Comparison of ENCODE assay signal across 15 cellular contexts in genomic region chr21:14526816-14527689, GRCh38. TPM values are rescaled to one million over a fixed set of nuclear protein-coding genes. Genes with fewer than 3 reads are reported as not detected.
DNase-seq lines count a peak whose midpoint lies in the region; FAIRE-seq and TF ChIP-seq lines count a peak whose summit lies in the region.
"Had no signal": no experiment of that assay in that cellular context is flagged by ENCODE, and none has a peak within 500 bp of the region (broad histone marks: within the 10 kb centered on the region; RNA-seq: fewer than 3 reads in every experiment).

No MANE protein-coding gene starts in this region.

- no peaks in the 10 kb centered on the region for H3K9me3 Mint-ChIP-seq in CD14-positive monocyte
- no peaks in the 10 kb centered on the region for H3K9me3 Mint-ChIP-seq in endodermal cell
- H3K9me3 Mint-ChIP-seq: WTC11 had no signal

- TF ChIP-seq POLR2A in GM12891 (IDR thresholded peaks at IDR 0.05; ENCODE audit: low read depth, low read length): no peak
- no peak for TF ChIP-seq POLR2A in erythroblast (IDR thresholded peaks at IDR 0.05; ENCODE audit: low read length)
- no peak for TF ChIP-seq POLR2A in thyroid gland (IDR thresholded peaks at IDR 0.05)

- H3K9me2 ChIP-seq in SU-DHL-6 (replicated peaks; ENCODE audit: insufficient read depth, low read length) (no peaks in the 10 kb centered on the region), PC-9 (ENCODE audit: insufficient read depth) (no peaks in the 10 kb centered on the region)

- H3K36me3 ChIP-seq in SU-DHL-6 (ENCODE audit: low read length) (0 out of 2 replicates have a peak, but pooled peaks cover 4% of the 10 kb centered on the region), thyroid gland (no peaks in the 10 kb centered on the region), endodermal cell (ENCODE audit: control insufficient read depth, insufficient read depth, low read length) (no peaks in the 10 kb centered on the region), PC-9 (ENCODE audit: low read depth) (no peaks in the 10 kb centered on the region)
- H3K36me3 ChIP-seq: adrenal gland, gastroesophageal sphincter had no signal

- H3K4me1 Mint-ChIP-seq in CD14-positive monocyte (peaks cover 70% of the 10 kb centered on the region), endodermal cell (no peaks in the 10 kb centered on the region)

- FAIRE-seq in GM12891 (lab: Jason Lieb, UNC): peak; percentile 89

- CTCF ChIA-PET in PC-9 (lab: Charles Lee): no interaction called here

- H3K27me3 ChIP-seq in SU-DHL-6 (ENCODE audit: low read length) (no peaks in the 10 kb centered on the region), thyroid gland (no peaks in the 10 kb centered on the region), endodermal cell (ENCODE audit: control insufficient read depth, insufficient read depth, low read length, poor library complexity, severe bottlenecking) (no peaks in the 10 kb centered on the region), PC-9 (ENCODE audit: insufficient read depth, low read depth) (no peaks in the 10 kb centered on the region)
- H3K27me3 ChIP-seq: adrenal gland, gastroesophageal sphincter had no signal

- TF ChIP-seq CTCF in CD14-positive monocyte (IDR thresholded peaks at IDR 0.05) (no peak), SU-DHL-6 (IDR thresholded peaks at IDR 0.05; ENCODE audit: insufficient read depth, low read length, poor library complexity, severe bottlenecking) (no peak), thyroid gland (IDR thresholded peaks at IDR 0.05) (no peak), endodermal cell (conservative IDR thresholded peaks at IDR 0.05) (no peak), PC-9 (conservative IDR thresholded peaks at IDR 0.05) (no peak)

- peak overlapping the region; percentile 57 for H3K4me2 ChIP-seq in SU-DHL-6 (ENCODE audit: low read depth, low read length, poor library complexity, severe bottlenecking)
- no peak overlapping the region for H3K4me2 ChIP-seq in PC-9

- H3K9ac ChIP-seq in SU-DHL-6 (ENCODE audit: low read length) (0 out of 2 replicates have a peak overlapping the region, but pooled peaks have one; percentile 5), endodermal cell (ENCODE audit: extremely low read depth, low read length, poor library complexity, severe bottlenecking) (no peak overlapping the region)

- H3K4me1 ChIP-seq in thyroid gland (no peaks in the 10 kb centered on the region), endodermal cell (ENCODE audit: control insufficient read depth, insufficient read depth, low read length) (no peaks in the 10 kb centered on the region), PC-9 (replicated peaks; ENCODE audit: insufficient read depth) (no peaks in the 10 kb centered on the region)
- H3K4me1 ChIP-seq: adrenal gland had no signal

- 67 to 68% methylated on average over 10 of the region's 10 CpGs for WGBS in thyroid gland, 2 donors
- WGBS in endodermal cell (ENCODE audit: insufficient coverage in 1 of 2, insufficient read length in 1 of 2), 2 experiments: 80 to 81% methylated on average over 9 to 10 of the region's 10 CpGs

- H3K4me3 ChIP-seq in SU-DHL-6 (ENCODE audit: insufficient read depth, low read length, poor library complexity, severe bottlenecking) (no peak overlapping the region), thyroid gland (replicated peaks in 1 of 3) (no peak overlapping the region), endodermal cell (ENCODE audit: low read length) (no peak overlapping the region), PC-9 (no peak overlapping the region)
- H3K4me3 ChIP-seq: adrenal gland, gastroesophageal sphincter had no signal

- H4K20me1 ChIP-seq in SU-DHL-6 (ENCODE audit: low read depth, low read length) (no peaks in the 10 kb centered on the region), PC-9 (ENCODE audit: insufficient read depth) (no peaks in the 10 kb centered on the region)

- H3F3A ChIP-seq in SU-DHL-6 (ENCODE audit: insufficient read depth): no peaks in the 10 kb centered on the region
- H3F3A ChIP-seq in PC-9 (ENCODE audit: insufficient read depth, low read depth): no peaks in the 10 kb centered on the region

- H3K36me3 Mint-ChIP-seq in CD14-positive monocyte (peaks cover 7 to 17% of the 10 kb centered on the region in 2 donors), endodermal cell (ENCODE audit: low read depth) (no peaks in the 10 kb centered on the region)
- H3K36me3 Mint-ChIP-seq: WTC11 had no signal

- BruUV-seq in PC-9 (replicated peaks; lab: Mats Ljungman, UMichigan): no TSS peak

- peaks cover 80% of the 10 kb centered on the region for H3K79me2 ChIP-seq in SU-DHL-6 (ENCODE audit: insufficient read depth, low read length)
- no peaks in the 10 kb centered on the region for H3K79me2 ChIP-seq in PC-9 (ENCODE audit: low read depth)

- no peak for DNase-seq in CD14-positive monocyte (ENCODE audit: low spot score)
- no peak for DNase-seq in GM12891 (ENCODE audit: insufficient read length, low spot score)
- peak; percentile 10 to 27 for DNase-seq in erythroblast (lab: John Stamatoyannopoulos, UW)
- no peak for DNase-seq in thyroid gland
- DNase-seq in endodermal cell: no peak
- DNase-seq in PC-9: no peak
- no peak for DNase-seq in UCSD-AML1 (lab: John Stamatoyannopoulos, UW; ENCODE audit: unreplicated experiment)
- DNase-seq: adrenal gland; Karpas-422; kidney glomerular epithelial cell; stimulated activated CD8-positive, alpha-beta memory T cell treated with anti-CD3 and anti-CD28 coated beads, Interleukin-4, amount 100 ng/mL, for 48 hours had no signal

- peak overlapping the region; percentile 60 to 90 (median 85) for H3K27ac Mint-ChIP-seq in CD14-positive monocyte
- H3K27ac Mint-ChIP-seq in endodermal cell: no peak overlapping the region
- H3K27ac Mint-ChIP-seq: WTC11 had no signal

- H3K9me3 ChIP-seq in SU-DHL-6 (ENCODE audit: insufficient read depth, low read length): no peaks in the 10 kb centered on the region
- no peaks in the 10 kb centered on the region for H3K9me3 ChIP-seq in thyroid gland
- H3K9me3 ChIP-seq in endodermal cell (ENCODE audit: control insufficient read depth, low read length): no peaks in the 10 kb centered on the region
- no peaks in the 10 kb centered on the region for H3K9me3 ChIP-seq in PC-9 (ENCODE audit: insufficient read depth, low read depth)
- H3K9me3 ChIP-seq: adrenal gland, gastroesophageal sphincter had no signal

- POLR2A ChIA-PET in PC-9 (lab: Charles Lee; ENCODE audit: unreplicated experiment): no interaction called here

- H3K27ac ChIP-seq in SU-DHL-6 (ENCODE audit: low read depth, low read length) (peak overlapping the region; percentile 7; the same call in 1 of the 2 replicates), thyroid gland (no peak overlapping the region), endodermal cell (ENCODE audit: low read depth, low read length) (no peak overlapping the region), PC-9 (no peak overlapping the region)
- H3K27ac ChIP-seq: C4-2B, gastroesophageal sphincter had no signal

- H3K27me3 Mint-ChIP-seq in CD14-positive monocyte (ENCODE audit: low read depth in 3 of 3) (no peaks in the 10 kb centered on the region), endodermal cell (ENCODE audit: insufficient read depth) (no peaks in the 10 kb centered on the region)

- H2AFZ ChIP-seq in SU-DHL-6 (ENCODE audit: low read depth, low read length, severe bottlenecking) (no peak overlapping the region), PC-9 (no peak overlapping the region)

- intact Hi-C loops in CD14-positive monocyte (cut with micrococcal nuclease): loop anchor here in 1 of 2 donors (10.0 kb wide), 2 partner anchors 68 to 338 kb away; no protein-coding TSS in a partner anchor
- intact Hi-C loops in thyroid gland (cut with DNase I): no loop called here
- intact Hi-C loops in PC-9 (cut with micrococcal nuclease; ENCODE audit: unreplicated experiment): no loop called here

- H3K4me3 Mint-ChIP-seq in CD14-positive monocyte: peak overlapping the region; percentile 3 to 26
- no peak overlapping the region for H3K4me3 Mint-ChIP-seq in endodermal cell
- H3K4me3 Mint-ChIP-seq: WTC11 had no signal

TF ChIP-seq in GM12891, 5 proteins besides CTCF, POLR2A, EP300 and RAD21:
- TF ChIP-seq TAF1 (IDR thresholded peaks at IDR 0.05; ENCODE audit: low read depth, low read length) (no peak), POLR2AphosphoS5 (IDR thresholded peaks at IDR 0.05; ENCODE audit: low read depth, low read length) (no peak), SPI1 (IDR thresholded peaks at IDR 0.05; ENCODE audit: low read depth, low read length) (no peak), POU2F2 (IDR thresholded peaks at IDR 0.05; ENCODE audit: low read depth, low read length) (no peak), PAX5 (IDR thresholded peaks at IDR 0.05; ENCODE audit: insufficient read depth, low read length, severe bottlenecking) (no peak)

RNA-seq across cellular contexts. Expression of gene SAMSN1, which starts 19.1 kb away (rescaled TPM):
- 10 to 100 TPM; 31.0 to 38.6 TPM for polyA plus RNA-seq in CD14-positive monocyte
- polyA plus RNA-seq in GM12891 (2012; ENCODE audit: low read depth, missing spikeins): 61.8 TPM
- 1 to 10 TPM; 1.3 to 7.4 (median 1.9) TPM for total RNA-seq in thyroid gland
- total RNA-seq in endodermal cell: 1 to 10 TPM in 1 of 2 donors, not detected in 1; 1.4 TPM
- 0.46 TPM for polyA plus RNA-seq in endodermal cell (2013, experiment 1 of 2)
- 0.37 TPM for polyA plus RNA-seq in endodermal cell (2013, experiment 2 of 2)
- total RNA-seq in PC-9 (2021): 0.41 TPM in 1 of 2 replicates, not detected in the other

Comparison
In these comparisons a context has a peak if more than half of its experiments do, and no peak if none do; other contexts are left out.
1. DNase-seq: peak in erythroblast (2 of 2); none in CD14-positive monocyte (single experiment), GM12891 (single experiment), thyroid gland (0 of 2), endodermal cell (single experiment), PC-9 (0 of 2) and UCSD-AML1 (single experiment).